Comparison of ENCODE assay signal across 22 cellular contexts in genomic region chr7:70189776-70190175, GRCh38.
"Had no signal": no experiment of that assay in that cellular context is flagged by ENCODE, and none has a peak within 500 bp of the region (broad histone marks: within the 10 kb centered on the region; RNA-seq: fewer than 3 reads in every experiment).

No MANE protein-coding gene starts in this region.

- H3K9me3 Mint-ChIP-seq: activated CD4-positive, alpha-beta T cell treated with anti-CD3 and anti-CD28 coated beads, Interleukin-2, amount 10 ng/mL, durations not matched to agents 24 days and 14 days; activated naive CD4-positive, alpha-beta T cell treated with anti-CD3 and anti-CD28 coated beads for 36 hours had no signal

- H3K4me1 Mint-ChIP-seq: activated B cell treated with CpG ODN at 0.5 μM for 24 hours; activated CD4-positive, alpha-beta T cell treated with anti-CD3 and anti-CD28 coated beads, Interleukin-2, amount 10 ng/mL, durations not matched to agents 24 days and 14 days; T-helper 17 cell had no signal

- DNase-seq: activated B cell treated with CpG ODN at 0.5 μM for 24 hours; activated CD4-positive, alpha-beta T cell treated with anti-CD3 and anti-CD28 coated beads for 1 hour; activated CD4-positive, alpha-beta T cell treated with anti-CD3 and anti-CD28 coated beads, Interleukin-2, amount 10 ng/mL, durations not matched to agents 24 days and 14 days; activated CD4-positive, alpha-beta T cell treated with anti-CD3 and anti-CD28 coated beads, Interleukin-2, amount 50 U/mL, for 48 hours; activated CD8-positive, alpha-beta memory T cell treated with anti-CD3 and anti-CD28 coated beads for 24 hours; activated effector memory CD4-positive, alpha-beta T cell treated with anti-CD3 and anti-CD28 coated beads, Interleukin-2, amount 50 U/mL, for 16 hours; activated naive CD4-positive, alpha-beta T cell treated with anti-CD3 and anti-CD28 coated beads for 36 hours; activated T-cell treated with anti-CD3 and anti-CD28 coated beads, Interleukin-2, amount 50 U/mL, for 4 hours; amygdala; caudate nucleus; MM.1S; NCI-H1105 treated with DMSO at 0.1 percent for 48 hours; NCI-H1436 treated with DMSO at 0.1 percent for 48 hours; NCI-H345; NCI-H510A; NCI-H526 treated with DMSO at 0.1 percent for 48 hours; SIG-M5; T-helper 17 cell; T-helper 9 cell had no signal

- H3K9me3 ChIP-seq: breast epithelium had no signal

- H3K27me3 Mint-ChIP-seq: activated B cell treated with CpG ODN at 0.5 μM for 24 hours; activated CD4-positive, alpha-beta T cell treated with anti-CD3 and anti-CD28 coated beads, Interleukin-2, amount 10 ng/mL, durations not matched to agents 24 days and 14 days; activated naive CD8-positive, alpha-beta T cell had no signal

- H3K4me3 ChIP-seq: breast epithelium had no signal

- H3K36me3 ChIP-seq: breast epithelium had no signal

- H3K4me1 ChIP-seq: breast epithelium had no signal

- H3K4me2 ChIP-seq: KMS-11 had no signal

- H3K27ac Mint-ChIP-seq: activated B cell treated with CpG ODN at 0.5 μM for 24 hours; activated CD4-positive, alpha-beta T cell treated with anti-CD3 and anti-CD28 coated beads, Interleukin-2, amount 10 ng/mL, durations not matched to agents 24 days and 14 days; activated naive CD4-positive, alpha-beta T cell treated with anti-CD3 and anti-CD28 coated beads for 36 hours; activated naive CD8-positive, alpha-beta T cell; T-helper 17 cell had no signal

- H3K36me3 Mint-ChIP-seq: activated naive CD8-positive, alpha-beta T cell had no signal

- H3K27ac ChIP-seq: breast epithelium, KMS-11 had no signal

- H3K4me3 Mint-ChIP-seq: activated B cell treated with CpG ODN at 0.5 μM for 24 hours; activated CD4-positive, alpha-beta T cell treated with anti-CD3 and anti-CD28 coated beads, Interleukin-2, amount 10 ng/mL, durations not matched to agents 24 days and 14 days; activated naive CD4-positive, alpha-beta T cell treated with anti-CD3 and anti-CD28 coated beads for 36 hours; activated naive CD8-positive, alpha-beta T cell; activated T-cell treated with anti-CD3 and anti-CD28 coated beads, Interleukin-2, amount 50 U/mL, for 4 hours; T-helper 17 cell had no signal

- H3K27me3 ChIP-seq: breast epithelium had no signal

- ATAC-seq: activated T-cell treated with anti-CD3 and anti-CD28 coated beads, Interleukin-2, amount 50 U/mL, for 4 hours; T-helper 17 cell had no signal

- H3K9ac ChIP-seq: KMS-11 had no signal
